ENCODE assay signal across 11 cellular contexts in the genomic region with DNA sequence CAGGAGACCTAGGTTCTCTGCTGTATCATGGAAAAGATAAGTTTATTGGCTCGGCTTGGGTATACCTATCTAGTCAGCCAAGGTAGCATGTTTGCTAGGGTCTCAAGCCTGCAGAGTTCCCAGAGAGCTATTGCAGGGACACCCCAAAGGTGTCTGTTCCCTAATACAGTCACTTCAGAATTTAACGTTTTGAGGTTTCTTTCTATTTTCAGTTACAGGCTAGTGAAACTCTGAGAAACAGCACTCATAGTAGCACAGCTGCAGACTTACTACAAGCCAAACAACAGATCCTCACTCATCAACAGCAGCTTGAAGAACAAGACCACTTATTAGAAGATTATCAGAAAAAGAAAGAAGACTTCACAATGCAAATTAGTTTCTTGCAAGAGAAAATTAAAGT. TPM values are rescaled to one million over a fixed set of nuclear protein-coding genes. Genes with fewer than 3 reads are reported as not detected.
A peak's percentile ranks its signal among the peaks of the same experiment; 100 is the strongest.
DNase-seq lines count a peak whose midpoint lies in the region; ATAC-seq, FAIRE-seq and TF ChIP-seq lines count a peak whose summit lies in the region.
"Had no signal": no experiment of that assay in that cellular context is flagged by ENCODE, and none has a peak within 500 bp of the region (broad histone marks: within the 10 kb centered on the region; RNA-seq: fewer than 3 reads in every experiment).

No MANE protein-coding gene starts in this region.

- H3K27me3 Mint-ChIP-seq in T-cell = no peaks in the 10 kb centered on the region

- H3K27me3 ChIP-seq in GM12878 (replicated peaks in 1 of 2; ENCODE audit: control insufficient read depth in 2 of 2, insufficient read depth in 2 of 2, low read length in 1 of 2) = no peaks in the 10 kb centered on the region

- RAD21 ChIA-PET in GM12878 (lab: Charles Lee; ENCODE audit: unreplicated experiment) = no interaction called here

- no peak overlapping the region for H3K27ac Mint-ChIP-seq in T-cell

- no peak overlapping the region for H3K4me3 ChIP-seq in GM12878

- no peak for TF ChIP-seq EP300 in GM12878 (IDR thresholded peaks at IDR 0.05; ENCODE audit: borderline replicate concordance in 1 of 2, control insufficient read depth in 1 of 2, low read depth in 2 of 2, low read length in 2 of 2)

- H3K4me1 Mint-ChIP-seq in T-cell = peaks cover 0 to 6% (median 2%) of the 10 kb centered on the region in 3 donors

- TF ChIP-seq POLR2A in GM12878 (IDR thresholded peaks at IDR 0.05; ENCODE audit: low read depth, low read length) = no peak

- CTCF ChIA-PET in GM12878 (lab: Yijun Ruan, JAX) = interaction anchor here (0.8 to 0.9 kb wide), 2 partner anchors 27 to 115 kb away, joined by 3 to 4 read pairs; a partner anchor contains a TSS
- CTCF ChIA-PET in T-cell (lab: Charles Lee) = no interaction called here

- no peaks in the 10 kb centered on the region for H3K9me3 ChIP-seq in GM12878 (replicated peaks; ENCODE audit: control insufficient read depth, insufficient read depth, low read length)

- DNase-seq in GM12878 (ENCODE audit: low read depth, low spot score) (peak; percentile 45), middle frontal gyrus (ENCODE audit: extremely low spot score, low spot score) (no peak), T-cell (no peak)
- DNase-seq in activated CD4-positive, alpha-beta T cell treated with anti-CD3 and anti-CD28 coated beads for 1 hour = no peak
- DNase-seq: anterior cingulate cortex, hippocampal formation, T1000 had no signal

- H3K79me2 ChIP-seq in GM12878 (ENCODE audit: control insufficient read depth, insufficient read depth, low read length) = no peaks in the 10 kb centered on the region

- peak; percentile 44 for FAIRE-seq in GM12878 (lab: Jason Lieb, UNC)
- FAIRE-seq: H54 had no signal

- peaks cover 17% of the 10 kb centered on the region for H3K4me1 ChIP-seq in GM12878 (ENCODE audit: control insufficient read depth, insufficient read depth, low read length)

- no peaks in the 10 kb centered on the region for H3K9me3 Mint-ChIP-seq in T-cell

- H3K4me2 ChIP-seq in GM12878 (ENCODE audit: control insufficient read depth, insufficient read depth) = peak overlapping the region; percentile 62

- peaks cover 62% of the 10 kb centered on the region for H3K36me3 Mint-ChIP-seq in T-cell

- POLR2A ChIA-PET in GM12878 (lab: Charles Lee) (no interaction called here), T-cell (lab: Charles Lee) (interaction anchor here in 1 of 2 donors (0.6 kb wide), 1 partner anchor 37 kb away, joined by 11 read pairs; no protein-coding TSS in a partner anchor)

- TF ChIP-seq CTCF in GM12878 (IDR thresholded peaks at IDR 0.05 in 2 of 3, conservative IDR thresholded peaks at IDR 0.05 in 1 of 3; ENCODE audit: control insufficient read depth in 2 of 3, extremely low read depth in 1 of 3, insufficient read depth in 1 of 3, low read depth in 3 of 3, low read length in 3 of 3) = no peak

- no peak overlapping the region for H3K4me3 Mint-ChIP-seq in T-cell

- SMC1A ChIA-PET in GM12878 (lab: Charles Lee; ENCODE audit: uncharacterized antibody, unreplicated experiment) = interaction anchor here (1.0 to 1.5 kb wide), 2 partner anchors 46 to 197 kb away, joined by 3 read pairs; no protein-coding TSS in a partner anchor

- H3K9ac ChIP-seq in GM12878 (ENCODE audit: control insufficient read depth, insufficient read depth, low read length) = no peak overlapping the region

- in situ Hi-C loops in GM12878 (cut with MboI) = no loop called here

- BruUV-seq in GM12878 (replicated peaks; lab: Mats Ljungman, UMichigan) = no TSS peak

- TF ChIP-seq RAD21 in GM12878 (IDR thresholded peaks at IDR 0.05; ENCODE audit: insufficient read depth, low read depth, low read length) = no peak

- H3K36me3 ChIP-seq in GM12878 (ENCODE audit: control insufficient read depth in 2 of 2, insufficient read depth in 2 of 2, low read length in 1 of 2) = peaks cover 2 to 6% of the 10 kb centered on the region in 2 experiments; a peak in 3 of 4 replicates

- H4K20me1 ChIP-seq in GM12878 (ENCODE audit: control insufficient read depth, insufficient read depth) = no peaks in the 10 kb centered on the region

- no peak overlapping the region for H2AFZ ChIP-seq in GM12878 (ENCODE audit: control insufficient read depth, low read depth, low read length)

- H3K27ac ChIP-seq in GM12878 (ENCODE audit: control insufficient read depth, insufficient read depth) = peak overlapping the region; percentile 62

- intact Hi-C loops in GM12878 (cut with micrococcal nuclease; ENCODE audit: unreplicated experiment) = no loop called here

- WGBS in GM12878 (ENCODE audit: insufficient coverage, insufficient replicate concordance, low lambda C conversion rate, missing lambda C conversion rate) = 32% methylated on average over 2 of the region's 2 CpGs

- ATAC-seq in GM18907 (IDR thresholded peaks at IDR 0.05; ENCODE audit: unreplicated experiment) = peak; percentile 88
- ATAC-seq in GM21576 (IDR thresholded peaks at IDR 0.05; ENCODE audit: unreplicated experiment) = peak; percentile 93
- peak; percentile 97 for ATAC-seq in HG03108 (IDR thresholded peaks at IDR 0.05; ENCODE audit: unreplicated experiment)
- ATAC-seq in GM12878 = peak; percentile 75
- ATAC-seq in T-cell (replicated peaks in 1 of 4) = no peak

TF ChIP-seq in GM12878, 131 proteins besides CTCF, POLR2A, EP300 and RAD21 (continues in another document):
- TF ChIP-seq TCF12 (IDR thresholded peaks at IDR 0.05; ENCODE audit: low read depth, low read length) (0 out of 2 replicates have a peak, but pooled peaks have one; percentile 56), KAT2A (conservative IDR thresholded peaks at IDR 0.05; ENCODE audit: control insufficient read depth, low read depth, low read length) (no peak), IKZF2 (IDR thresholded peaks at IDR 0.05) (peak in 1 of 2 experiments; percentile 24; a peak in 1 of 4 replicates), SPI1 (IDR thresholded peaks at IDR 0.05; ENCODE audit: borderline replicate concordance, insufficient read depth, low read depth, low read length) (peak; percentile 45), RUNX3 (IDR thresholded peaks at IDR 0.05; ENCODE audit: low read length) (peak; percentile 83), JUNB (IDR thresholded peaks at IDR 0.05) (peak; percentile 62), NFIC (IDR thresholded peaks at IDR 0.05; ENCODE audit: low read depth, low read length) (peak; percentile 69), RCOR1 (conservative IDR thresholded peaks at IDR 0.05; ENCODE audit: low read depth, low read length) (no peak), MEF2A (IDR thresholded peaks at IDR 0.05; ENCODE audit: insufficient read depth, low read depth, low read length) (peak; percentile 93), PML (IDR thresholded peaks at IDR 0.05; ENCODE audit: low read length) (no peak)
- TF ChIP-seq, protein P1, sequence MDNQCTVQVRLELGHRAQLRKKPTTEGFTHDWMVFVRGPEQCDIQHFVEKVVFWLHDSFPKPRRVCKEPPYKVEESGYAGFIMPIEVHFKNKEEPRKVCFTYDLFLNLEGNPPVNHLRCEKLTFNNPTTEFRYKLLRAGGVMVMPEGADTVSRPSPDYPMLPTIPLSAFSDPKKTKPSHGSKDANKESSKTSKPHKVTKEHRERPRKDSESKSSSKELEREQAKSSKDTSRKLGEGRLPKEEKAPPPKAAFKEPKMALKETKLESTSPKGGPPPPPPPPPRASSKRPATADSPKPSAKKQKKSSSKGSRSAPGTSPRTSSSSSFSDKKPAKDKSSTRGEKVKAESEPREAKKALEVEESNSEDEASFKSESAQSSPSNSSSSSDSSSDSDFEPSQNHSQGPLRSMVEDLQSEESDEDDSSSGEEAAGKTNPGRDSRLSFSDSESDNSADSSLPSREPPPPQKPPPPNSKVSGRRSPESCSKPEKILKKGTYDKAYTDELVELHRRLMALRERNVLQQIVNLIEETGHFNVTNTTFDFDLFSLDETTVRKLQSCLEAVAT (IDR thresholded peaks at IDR 0.05) = no peak
- TF ChIP-seq, protein P2, sequence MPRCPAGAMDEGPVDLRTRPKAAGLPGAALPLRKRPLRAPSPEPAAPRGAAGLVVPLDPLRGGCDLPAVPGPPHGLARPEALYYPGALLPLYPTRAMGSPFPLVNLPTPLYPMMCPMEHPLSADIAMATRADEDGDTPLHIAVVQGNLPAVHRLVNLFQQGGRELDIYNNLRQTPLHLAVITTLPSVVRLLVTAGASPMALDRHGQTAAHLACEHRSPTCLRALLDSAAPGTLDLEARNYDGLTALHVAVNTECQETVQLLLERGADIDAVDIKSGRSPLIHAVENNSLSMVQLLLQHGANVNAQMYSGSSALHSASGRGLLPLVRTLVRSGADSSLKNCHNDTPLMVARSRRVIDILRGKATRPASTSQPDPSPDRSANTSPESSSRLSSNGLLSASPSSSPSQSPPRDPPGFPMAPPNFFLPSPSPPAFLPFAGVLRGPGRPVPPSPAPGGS (IDR thresholded peaks at IDR 0.05; ENCODE audit: borderline replicate concordance, insufficient read depth, low read depth, low read length, poor library complexity, severe bottlenecking) = no peak
- TF ChIP-seq, protein P3, sequence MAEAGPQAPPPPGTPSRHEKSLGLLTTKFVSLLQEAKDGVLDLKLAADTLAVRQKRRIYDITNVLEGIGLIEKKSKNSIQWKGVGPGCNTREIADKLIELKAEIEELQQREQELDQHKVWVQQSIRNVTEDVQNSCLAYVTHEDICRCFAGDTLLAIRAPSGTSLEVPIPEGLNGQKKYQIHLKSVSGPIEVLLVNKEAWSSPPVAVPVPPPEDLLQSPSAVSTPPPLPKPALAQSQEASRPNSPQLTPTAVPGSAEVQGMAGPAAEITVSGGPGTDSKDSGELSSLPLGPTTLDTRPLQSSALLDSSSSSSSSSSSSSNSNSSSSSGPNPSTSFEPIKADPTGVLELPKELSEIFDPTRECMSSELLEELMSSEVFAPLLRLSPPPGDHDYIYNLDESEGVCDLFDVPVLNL (IDR thresholded peaks at IDR 0.05; ENCODE audit: low read depth, low read length) = no peak

RNA-seq across cellular contexts. Expression of a gene that starts 54.7 kb away (rescaled TPM):
- total RNA-seq in GM12878 (2013; cell fraction: nucleolus; rRNA removed) = 258 and 262 TPM in 2 replicates
- total RNA-seq in GM12878 (2014; rRNA removed) (31.6 and 36.7 TPM in 2 replicates), GM12878 (2014; rRNA removed; fragmentation: Illumina TruSeq; extraction: Trizol) (62.8 TPM in 2 replicates), GM12878 (2021) (27.8 and 28.6 TPM in 2 replicates), T-cell (10 to 100 TPM; 59.6 to 83.3 (median 69.0) TPM)
- polyA plus RNA-seq in GM12878 (2011; ENCODE audit: low read depth) = 16.7 TPM
- polyA plus RNA-seq in GM12878 (2011; rRNA removed) (30.6 and 52.0 TPM in 2 replicates), GM12878 (2014; fragmentation: Illumina TruSeq; extraction: Trizol) (31.6 and 44.3 TPM in 2 replicates), GM12878 (2014; fragmentation: Nextera tagmentation; extraction: Ambion mirVana) (10 to 100 TPM; 21.1 to 42.8 TPM), GM12878 (2014; rRNA removed) (14.6 and 22.0 TPM in 2 replicates), GM12878 (2016; fragmentation: Nextera tagmentation; extraction: Ambion mirVana) (10 to 100 TPM; 41.3 to 46.8 TPM)
- polyA plus RNA-seq in GM12878 (2011; cell fraction: cytosol; rRNA removed) = 7.9 and 8.1 TPM in 2 replicates
- 33.4 and 37.0 TPM in 2 replicates for polyA plus RNA-seq in GM12878 (2011; cell fraction: nucleus; rRNA removed)
- 26.2 and 26.6 TPM in 2 replicates for polyA plus RNA-seq in GM12878 (2012)
- 21.4 and 35.3 TPM in 2 replicates for polyA minus RNA-seq in GM12878 (2011; rRNA and poly(A)+ RNA removed)
- polyA minus RNA-seq in GM12878 (2011; cell fraction: cytosol; rRNA and poly(A)+ RNA removed) = 13.9 and 17.5 TPM in 2 replicates
- polyA minus RNA-seq in GM12878 (2011; cell fraction: nucleus; rRNA and poly(A)+ RNA removed) = 44.7 and 70.8 TPM in 2 replicates

Comparison
In these comparisons a context has a peak if more than half of its experiments do, and no peak if none do; other contexts are left out.
1. ATAC-seq: peak in GM18907 (single experiment), GM21576 (single experiment), HG03108 (single experiment) and GM12878 (single experiment); none in T-cell (0 of 4).